Comparison of ENCODE assay signal across 13 cellular contexts in genomic region chr15:91954211-91954804, GRCh38.
A peak's percentile ranks its signal among the peaks of the same experiment; 100 is the strongest.
DNase-seq lines count a peak whose midpoint lies in the region; ATAC-seq, FAIRE-seq and TF ChIP-seq lines count a peak whose summit lies in the region.
"Had no signal": no experiment of that assay in that cellular context is flagged by ENCODE, and none has a peak within 500 bp of the region (broad histone marks: within the 10 kb centered on the region; RNA-seq: fewer than 3 reads in every experiment).

No MANE protein-coding gene starts in this region.

- H3K4me1 ChIP-seq in pancreas: no peaks in the 10 kb centered on the region
- peaks cover 16 to 27% (median 20%) of the 10 kb centered on the region in 4 donors for H3K4me1 ChIP-seq in esophagus muscularis mucosa

- 65 to 76% methylated on average over 12 of the region's 12 CpGs for WGBS in pancreas, 2 donors
- WGBS in esophagus muscularis mucosa: 94% methylated on average over 12 of the region's 12 CpGs

- H3K9me3 ChIP-seq in pancreas: no peaks in the 10 kb centered on the region
- no peaks in the 10 kb centered on the region for H3K9me3 ChIP-seq in esophagus muscularis mucosa
- H3K9me3 ChIP-seq: thyroid gland had no signal

- no peak for TF ChIP-seq EP300 in esophagus muscularis mucosa (IDR thresholded peaks at IDR 0.05)

- no peak for DNase-seq in GM12891 (ENCODE audit: insufficient read length, low spot score)
- peak; percentile 45 for DNase-seq in NCI-H774 (lab: John Stamatoyannopoulos, UW)
- peak; percentile 52 for DNase-seq in epithelial cell of esophagus (ENCODE audit: low read depth)
- no peak for DNase-seq in pancreas
- no peak for DNase-seq in erythroblast (lab: John Stamatoyannopoulos, UW)
- no peak for DNase-seq in esophagus muscularis mucosa (ENCODE audit: extremely low spot score)
- no peak for DNase-seq in cerebellar cortex (ENCODE audit: low spot score)
- no peak for DNase-seq in stimulated activated CD4-positive, alpha-beta T cell treated with anti-CD3 and anti-CD28 coated beads, Interleukin-4, amount 100 ng/mL, for 4 hours
- DNase-seq: activated B cell treated with CpG ODN at 0.5 μM for 24 hours; activated T-cell treated with anti-CD3 and anti-CD28 coated beads, Interleukin-2, amount 50 U/mL, for 1 hour; Kasumi-1; thyroid gland had no signal

- ATAC-seq in pancreas: peak in 3 of 4 donors; percentile 49 to 71 (median 71)

- peak; percentile 15 for TF ChIP-seq CTCF in epithelial cell of esophagus (IDR thresholded peaks at IDR 0.05; ENCODE audit: insufficient read depth, low read depth, low read length, missing control alignments)
- TF ChIP-seq CTCF in pancreas (IDR thresholded peaks at IDR 0.05): no peak
- TF ChIP-seq CTCF in esophagus muscularis mucosa (IDR thresholded peaks at IDR 0.05): no peak

- FAIRE-seq in GM12891 (lab: Jason Lieb, UNC) (no peak), pancreas (lab: Jason Lieb, UNC) (no peak)
- FAIRE-seq: D721Med had no signal

- no peak overlapping the region for H3K4me3 ChIP-seq in epithelial cell of esophagus (ENCODE audit: low read length)
- H3K4me3 ChIP-seq in pancreas: no peak overlapping the region
- H3K4me3 ChIP-seq in esophagus muscularis mucosa: no peak overlapping the region
- H3K4me3 ChIP-seq: thyroid gland had no signal

- H3K27ac ChIP-seq in pancreas: no peak overlapping the region
- no peak overlapping the region for H3K27ac ChIP-seq in esophagus muscularis mucosa (replicated peaks in 1 of 4)

- H3K27me3 ChIP-seq in pancreas (no peaks in the 10 kb centered on the region), esophagus muscularis mucosa (no peaks in the 10 kb centered on the region)
- H3K27me3 ChIP-seq: thyroid gland had no signal

- intact Hi-C loops in pancreas (cut with DNase I): no loop called here
- intact Hi-C loops in esophagus muscularis mucosa (cut with DNase I): no loop called here

- no peaks in the 10 kb centered on the region for H3K36me3 ChIP-seq in pancreas
- no peaks in the 10 kb centered on the region for H3K36me3 ChIP-seq in esophagus muscularis mucosa
- H3K36me3 ChIP-seq: thyroid gland had no signal

- no peak for TF ChIP-seq POLR2A in GM12891 (IDR thresholded peaks at IDR 0.05; ENCODE audit: low read depth, low read length)
- TF ChIP-seq POLR2A in erythroblast (IDR thresholded peaks at IDR 0.05; ENCODE audit: low read length): no peak
- no peak for TF ChIP-seq POLR2A in esophagus muscularis mucosa (IDR thresholded peaks at IDR 0.05; ENCODE audit: low read depth)

TF ChIP-seq in GM12891, 5 proteins besides CTCF, POLR2A, EP300 and RAD21:
- TF ChIP-seq POLR2AphosphoS5 (IDR thresholded peaks at IDR 0.05; ENCODE audit: low read depth, low read length): no peak
- 0 out of 2 replicates have a peak, but pooled peaks have one; percentile 13 for TF ChIP-seq SPI1 (IDR thresholded peaks at IDR 0.05; ENCODE audit: low read depth, low read length)
TF ChIP-seq in GM12891: peak in this region for 1.

Comparison
In these comparisons a context has a peak if more than half of its experiments do, and no peak if none do; other contexts are left out.
1. DNase-seq: peak in NCI-H774 (single experiment) and epithelial cell of esophagus (single experiment); none in GM12891 (single experiment), pancreas (0 of 6), erythroblast (0 of 2), esophagus muscularis mucosa (single experiment), cerebellar cortex (single experiment) and stimulated activated CD4-positive, alpha-beta T cell treated with anti-CD3 and anti-CD28 coated beads, Interleukin-4, amount 100 ng/mL, for 4 hours (0 of 2).